29 cellular contexts compared by ENCODE assay signal in the genomic region with DNA sequence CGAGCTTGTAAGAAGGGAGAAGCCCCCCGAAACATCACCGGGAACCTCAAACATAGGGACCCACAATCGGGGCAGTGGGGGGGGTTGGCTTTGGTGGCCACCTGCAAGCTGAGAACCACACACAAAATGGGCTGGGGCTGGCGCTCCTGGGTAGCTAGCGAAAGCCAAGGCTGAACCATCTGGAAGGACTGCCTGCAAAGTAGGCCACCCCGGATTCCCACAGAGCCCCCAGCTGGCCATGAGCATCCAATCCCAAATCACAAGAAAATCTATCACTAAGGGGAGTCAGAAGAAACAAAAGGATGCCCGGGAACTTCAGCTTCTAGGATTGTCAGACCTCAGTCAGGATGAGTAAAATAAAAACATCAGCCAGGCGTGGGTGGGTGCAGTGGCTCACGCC. TPM values are rescaled to one million over a fixed set of nuclear protein-coding genes. Genes with fewer than 3 reads are reported as not detected.
A peak's percentile ranks its signal among the peaks of the same experiment; 100 is the strongest.
DNase-seq lines count a peak whose midpoint lies in the region; ATAC-seq lines count a peak whose summit lies in the region.
"Had no signal": no experiment of that assay in that cellular context is flagged by ENCODE, and none has a peak within 500 bp of the region (broad histone marks: within the 10 kb centered on the region; RNA-seq: fewer than 3 reads in every experiment).

No MANE protein-coding gene starts in this region.

- peaks cover 52% of the 10 kb centered on the region for H3K36me3 ChIP-seq in HUES48 (ENCODE audit: control insufficient read depth, insufficient read depth, low read length)
- peaks cover 66% of the 10 kb centered on the region for H3K36me3 ChIP-seq in mesodermal cell (ENCODE audit: control insufficient read depth, insufficient read depth, low read length)

- H3K4me1 ChIP-seq in HUES48 (ENCODE audit: control insufficient read depth, insufficient read depth, low read length): peaks cover 7% of the 10 kb centered on the region; the same call in 1 of the 2 replicates
- H3K4me1 ChIP-seq in mesodermal cell (ENCODE audit: control insufficient read depth, insufficient read depth, low read length, poor library complexity, severe bottlenecking): peaks cover 5% of the 10 kb centered on the region
- H3K4me1 ChIP-seq: foreskin keratinocyte had no signal

- DNase-seq in cerebellar cortex (ENCODE audit: low spot score): peak; percentile 95
- DNase-seq in retina: peak; percentile 51
- no peak for DNase-seq in NCI-H1436 (lab: John Stamatoyannopoulos, UW)
- DNase-seq in hippocampal formation (lab: John Stamatoyannopoulos, UW): no peak
- DNase-seq: activated CD4-positive, alpha-beta T cell treated with anti-CD3 and anti-CD28 coated beads, Interleukin-2, amount 50 U/mL, for 1 hour; activated T-cell treated with anti-CD3 and anti-CD28 coated beads, Interleukin-2, amount 50 U/mL, for 24 hours; BE2C; CD8-positive, alpha-beta T cell; DMS53; esophagus squamous epithelium; heart right ventricle; NCI-H1694; NCI-H510A treated with DMSO at 0.1 percent for 48 hours; RPMI8226; stimulated activated CD4-positive, alpha-beta T cell treated with anti-CD3 and anti-CD28 coated beads, Interleukin-2, amount 100 ng/mL, for 24 hours; stimulated activated CD8-positive, alpha-beta memory T cell treated with anti-CD3 and anti-CD28 coated beads, Interleukin-4, amount 100 ng/mL, for 48 hours; stimulated activated naive CD8-positive, alpha-beta T cell treated with anti-CD3 and anti-CD28 coated beads, Interleukin-15, amount 100 ng/mL, for 72 hours; tibial artery had no signal

- H3K9ac ChIP-seq in HUES48 (ENCODE audit: low read depth, low read length): no peak overlapping the region

- H3K9me3 ChIP-seq in HUES48 (ENCODE audit: control insufficient read depth, insufficient read depth, low read length) (no peaks in the 10 kb centered on the region), mesodermal cell (ENCODE audit: control insufficient read depth, low read length) (peaks cover 8% of the 10 kb centered on the region)
- H3K9me3 ChIP-seq: BE2C, breast epithelium, esophagus squamous epithelium, HAP-1, SJSA1 had no signal

- H3K4me3 ChIP-seq in HUES48 (ENCODE audit: low read depth, low read length) (no peak overlapping the region), mesodermal cell (ENCODE audit: extremely low read depth, insufficient read depth, low read length, poor library complexity, severe bottlenecking) (no peak overlapping the region)
- H3K4me3 ChIP-seq: breast epithelium, coronary artery, esophagus squamous epithelium, HAP-1, heart right ventricle, lung, SJSA1, tibial artery had no signal

- no peaks in the 10 kb centered on the region for H3K27me3 ChIP-seq in HUES48 (ENCODE audit: control insufficient read depth, insufficient read depth, low read length)
- H3K27me3 ChIP-seq: BE2C, breast epithelium, esophagus squamous epithelium, foreskin keratinocyte, heart right ventricle, SJSA1, tibial artery had no signal

- no peak for ATAC-seq in GM18907 (IDR thresholded peaks at IDR 0.05; ENCODE audit: unreplicated experiment)
- ATAC-seq: CD8-positive, alpha-beta T cell; foreskin keratinocyte; heart right ventricle; right cardiac atrium; stimulated activated naive CD8-positive, alpha-beta T cell treated with anti-CD3 and anti-CD28 coated beads, Interleukin-15, amount 100 ng/mL, for 72 hours; WTC11 had no signal

- WGBS in mesodermal cell (ENCODE audit: insufficient coverage in 2 of 2), 2 experiments: 90 to 94% methylated on average over 7 to 10 of the region's 10 CpGs

- H3K27ac ChIP-seq in HUES48 (ENCODE audit: low read depth, low read length) (peak overlapping the region; percentile 26), mesodermal cell (ENCODE audit: low read depth, low read length, severe bottlenecking) (peak overlapping the region; percentile 25)
- H3K27ac ChIP-seq: breast epithelium, foreskin keratinocyte, heart right ventricle, SJSA1 had no signal

RNA-seq across cellular contexts. Expression of a gene that starts 2.8 kb away (rescaled TPM):
- 1.8 TPM for polyA plus RNA-seq in mesodermal cell (2013, experiment 1 of 2)
- polyA plus RNA-seq in mesodermal cell (2013, experiment 2 of 2): 1.2 TPM

RNA-seq across cellular contexts. Expression of a gene that starts 5.9 kb away (rescaled TPM):
- polyA plus RNA-seq in mesodermal cell (2013, experiment 1 of 2): 66.9 TPM
- 57.4 TPM for polyA plus RNA-seq in mesodermal cell (2013, experiment 2 of 2)

RNA-seq across cellular contexts. Expression of a gene that starts 14.5 kb away (rescaled TPM):
- 60.0 TPM for polyA plus RNA-seq in mesodermal cell (2013, experiment 1 of 2)
- polyA plus RNA-seq in mesodermal cell (2013, experiment 2 of 2): 57.4 TPM

RNA-seq across cellular contexts. Expression of a gene that starts 17.2 kb away (rescaled TPM):
- 107 TPM for polyA plus RNA-seq in mesodermal cell (2013, experiment 1 of 2)
- polyA plus RNA-seq in mesodermal cell (2013, experiment 2 of 2): 80.0 TPM

RNA-seq across cellular contexts. Expression of a gene that starts 45.1 kb away (rescaled TPM):
- polyA plus RNA-seq in mesodermal cell (2013, experiment 1 of 2): not detected
- not detected for polyA plus RNA-seq in mesodermal cell (2013, experiment 2 of 2)
- polyA plus RNA-seq: heart right ventricle, right cardiac atrium had no signal

Comparison
In these comparisons a context has a peak if more than half of its experiments do, and no peak if none do; other contexts are left out.
1. DNase-seq: peak in cerebellar cortex (single experiment) and retina (single experiment); none in NCI-H1436 (single experiment) and hippocampal formation (0 of 2).